Comparison of ENCODE assay signal across 32 cellular contexts in the genomic region with DNA sequence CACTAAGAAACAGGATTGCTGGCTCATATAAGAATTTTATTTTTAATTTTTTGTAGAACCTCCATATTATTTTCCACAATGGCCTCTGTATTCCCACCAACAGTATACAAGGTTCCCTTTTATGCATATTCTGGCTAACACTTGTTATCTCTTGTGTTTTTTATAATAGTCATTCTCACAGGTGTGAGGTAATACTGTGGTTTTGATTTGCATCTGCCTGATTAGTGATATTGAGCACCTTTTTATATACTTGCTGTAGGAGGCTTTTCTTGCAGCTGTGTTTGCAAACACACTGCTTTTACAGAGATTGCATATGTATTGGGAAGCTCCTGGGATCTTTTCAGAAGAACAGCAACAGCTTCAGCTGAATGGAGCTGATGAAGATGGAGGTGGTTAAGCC.
DNase-seq lines count a peak whose midpoint lies in the region; ATAC-seq, FAIRE-seq and TF ChIP-seq lines count a peak whose summit lies in the region.
"Had no signal": no experiment of that assay in that cellular context is flagged by ENCODE, and none has a peak within 500 bp of the region (broad histone marks: within the 10 kb centered on the region; RNA-seq: fewer than 3 reads in every experiment).

No MANE protein-coding gene starts in this region.

- in situ Hi-C loops in GM13976 (cut with MboI; ENCODE audit: low sequenced_read_pairs, unreplicated experiment), result no loop called here

- H3K4me1 ChIP-seq in BE2C, result no peaks in the 10 kb centered on the region
- H3K4me1 ChIP-seq: adrenal gland had no signal

- no peak for TF ChIP-seq POLR2A in GM12892 (IDR thresholded peaks at IDR 0.05; ENCODE audit: low read depth, low read length)

- H3K36me3 ChIP-seq in BE2C, result no peaks in the 10 kb centered on the region
- H3K36me3 ChIP-seq: adrenal gland, esophagus muscularis mucosa, neutrophil had no signal

- no peaks in the 10 kb centered on the region; the same call in 1 of the 2 replicates for H3K27me3 ChIP-seq in BE2C
- H3K27me3 ChIP-seq: adrenal gland, esophagus muscularis mucosa had no signal

- ATAC-seq in GM21619 (IDR thresholded peaks at IDR 0.05; ENCODE audit: unreplicated experiment) (peak; percentile 65), HG03066 (IDR thresholded peaks at IDR 0.05; ENCODE audit: low read depth, unreplicated experiment) (peak; percentile 52)
- ATAC-seq: naive thymus-derived CD4-positive, alpha-beta T cell; right cardiac atrium; Right ventricle myocardium inferior; stimulated activated naive CD8-positive, alpha-beta T cell treated with anti-CD3 and anti-CD28 coated beads, Interleukin-15, Interleukin-2, amounts not matched to agents 100 U/mL and 50 U/mL, for 24 hours had no signal

- TF ChIP-seq CTCF in BE2C (IDR thresholded peaks at IDR 0.05; ENCODE audit: low read depth, low read length) (no peak), GM13976 (IDR thresholded peaks at IDR 0.05; ENCODE audit: borderline replicate concordance, control extremely low read depth, extremely low read depth, insufficient read depth, missing control alignments) (no peak)

- H3K4me3 ChIP-seq in BE2C (ENCODE audit: low read depth, low read length), result no peak overlapping the region
- H3K4me3 ChIP-seq: adrenal gland, esophagus muscularis mucosa, smooth muscle cell had no signal

- no peaks in the 10 kb centered on the region for H3K9me3 ChIP-seq in BE2C
- H3K9me3 ChIP-seq: adrenal gland, esophagus muscularis mucosa, neutrophil, SK-N-SH had no signal

- peak; percentile 71 for FAIRE-seq in GM12892 (lab: Jason Lieb, UNC)
- FAIRE-seq: H1, keratinocyte had no signal

- DNase-seq in GM12892 (ENCODE audit: insufficient read length) (no peak), NCI-H526 treated with DMSO at 0.1 percent for 48 hours (lab: John Stamatoyannopoulos, UW) (peak; percentile 66), midbrain (lab: John Stamatoyannopoulos, UW) (no peak), BE2C (no peak), GM13976 (ENCODE audit: low spot score) (no peak)
- no peak for DNase-seq in stimulated activated CD4-positive, alpha-beta T cell treated with anti-CD3 and anti-CD28 coated beads, Interleukin-1b, Interleukin-23, amount 100 ng/mL, for 48 hours
- DNase-seq: activated CD4-positive, alpha-beta T cell treated with anti-CD3 and anti-CD28 coated beads, Interleukin-2, amount 50 U/mL, for 4 hours; activated CD4-positive, CD25-positive, alpha-beta regulatory T cell; activated naive CD4-positive, alpha-beta T cell; activated T-cell treated with anti-CD3 and anti-CD28 coated beads, Interleukin-2, amount 50 U/mL, for 48 hours; adrenal gland; DND-41; foreskin fibroblast; head of caudate nucleus; MM.1S; naive thymus-derived CD4-positive, alpha-beta T cell; NCI-H1417; NCI-H2029 treated with DMSO at 0.1 percent for 48 hours; NCI-H69; posterior cingulate gyrus; right cardiac atrium; SK-N-SH; stimulated activated CD4-positive, alpha-beta T cell treated with anti-CD3 and anti-CD28 coated beads, Interleukin-2, amount 100 ng/mL, for 24 hours; stimulated activated naive CD8-positive, alpha-beta T cell treated with anti-CD3 and anti-CD28 coated beads, Interleukin-15, Interleukin-2, amounts not matched to agents 100 U/mL and 50 U/mL, for 24 hours had no signal
